In the genomic region with DNA sequence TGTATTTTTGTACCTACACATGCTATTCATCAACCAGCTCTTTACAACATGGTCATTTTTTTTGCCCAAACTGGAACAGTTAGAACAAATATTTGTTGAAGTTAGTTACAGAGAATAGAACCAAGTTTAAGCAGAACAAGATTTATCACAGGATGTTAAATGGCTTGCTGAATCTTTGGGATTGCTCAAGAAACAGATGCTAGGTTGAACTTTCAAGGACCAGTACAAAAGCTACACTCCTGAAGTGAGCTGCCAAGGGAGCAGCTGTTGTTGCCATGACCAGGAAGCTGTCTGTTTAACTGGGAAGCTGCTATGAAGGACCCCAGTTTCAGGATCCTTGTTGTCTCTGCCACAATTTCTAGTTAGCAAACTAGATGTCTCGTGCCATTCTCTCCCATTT, we compare ENCODE assay signal across 28 cellular contexts. TPM values are rescaled to one million over a fixed set of nuclear protein-coding genes. Genes with fewer than 3 reads are reported as not detected.
"Had no signal": no experiment of that assay in that cellular context is flagged by ENCODE, and none has a peak within 500 bp of the region (broad histone marks: within the 10 kb centered on the region; RNA-seq: fewer than 3 reads in every experiment).

No MANE protein-coding gene starts in this region.

- DNase-seq: activated CD4-positive, alpha-beta T cell treated with anti-CD3 and anti-CD28 coated beads, Interleukin-2, amount 50 U/mL, for 48 hours; activated CD8-positive, alpha-beta memory T cell treated with anti-CD3 and anti-CD28 coated beads, Interleukin-2, amount 50 U/mL, for 48 hours; activated naive CD4-positive, alpha-beta T cell treated with Interleukin-2 at 50 U/mL for 16 hours; activated naive CD8-positive, alpha-beta T cell treated with anti-CD3 and anti-CD28 coated beads, Interleukin-2, amount 10 ng/mL, durations not matched to agents 7 days and 5 days; activated T-cell treated with anti-CD3 and anti-CD28 coated beads, Interleukin-2, amount 50 U/mL, for 4 hours; amygdala; cerebellar nuclear complex; foreskin keratinocyte; immature natural killer cell; left lung; pancreas; psoas muscle; stimulated activated CD4-positive, alpha-beta T cell treated with anti-CD3 and anti-CD28 coated beads, Interleukin-1b, Interleukin-23, amount 100 ng/mL, for 48 hours; stomach; T-helper 1 cell had no signal

- H3K27me3 Mint-ChIP-seq: activated naive CD8-positive, alpha-beta T cell treated with anti-CD3 and anti-CD28 coated beads, Interleukin-2, amount 10 ng/mL, durations not matched to agents 7 days and 5 days; natural killer cell treated with Interleukin-12 subunit alpha and Interleukin-12 subunit beta and Interleukin-15 and Interleukin-18, amount 100 ng/mL, for 72 hours; stimulated activated memory B cell treated with anti-CD40 and anti-IgM and Interleukin-4, amounts not matched to agents 10 μg/mL and 1 μg/mL and 100 μg/mL, for 72 hours had no signal

- H3K36me3 Mint-ChIP-seq: activated naive CD8-positive, alpha-beta T cell treated with anti-CD3 and anti-CD28 coated beads, Interleukin-2, amount 10 ng/mL, durations not matched to agents 7 days and 5 days; immature natural killer cell; natural killer cell treated with Interleukin-12 subunit alpha and Interleukin-12 subunit beta and Interleukin-15 and Interleukin-18, amount 100 ng/mL, for 72 hours; stimulated activated memory B cell treated with anti-CD40 and anti-IgM and Interleukin-4, amounts not matched to agents 10 μg/mL and 1 μg/mL and 100 μg/mL, for 72 hours; WTC11 had no signal

- H3K4me3 ChIP-seq: left lung, lung, pancreas, psoas muscle, right atrium auricular region, skin epidermis, stomach, suprapubic skin, tibial nerve had no signal

- H3K4me1 Mint-ChIP-seq: activated naive CD8-positive, alpha-beta T cell treated with anti-CD3 and anti-CD28 coated beads, Interleukin-2, amount 10 ng/mL, durations not matched to agents 7 days and 5 days; immature natural killer cell; stimulated activated memory B cell treated with anti-CD40 and anti-IgM and Interleukin-4, amounts not matched to agents 10 μg/mL and 1 μg/mL and 100 μg/mL, for 72 hours; WTC11 had no signal

- H3K4me3 Mint-ChIP-seq: activated naive CD8-positive, alpha-beta T cell treated with anti-CD3 and anti-CD28 coated beads, Interleukin-2, amount 10 ng/mL, durations not matched to agents 7 days and 5 days; activated T-cell treated with anti-CD3 and anti-CD28 coated beads, Interleukin-2, amount 50 U/mL, for 4 hours; immature natural killer cell; natural killer cell treated with Interleukin-12 subunit alpha and Interleukin-12 subunit beta and Interleukin-15 and Interleukin-18, amount 100 ng/mL, for 72 hours; stimulated activated memory B cell treated with anti-CD40 and anti-IgM and Interleukin-4, amounts not matched to agents 10 μg/mL and 1 μg/mL and 100 μg/mL, for 72 hours; WTC11 had no signal

- ATAC-seq: activated T-cell treated with anti-CD3 and anti-CD28 coated beads, Interleukin-2, amount 50 U/mL, for 4 hours; foreskin keratinocyte; left lung; natural killer cell treated with Interleukin-12 subunit alpha and Interleukin-12 subunit beta and Interleukin-15 and Interleukin-18, amount 100 ng/mL, for 72 hours; pancreas; psoas muscle; stimulated activated memory B cell treated with anti-CD40 and anti-IgM and Interleukin-4, amounts not matched to agents 10 μg/mL and 1 μg/mL and 100 μg/mL, for 72 hours; WTC11 had no signal

- H3K36me3 ChIP-seq: left lung, pancreas, right atrium auricular region, stomach, suprapubic skin, tibial nerve had no signal

- H3K27me3 ChIP-seq: foreskin keratinocyte, left lung, right atrium auricular region, stomach, suprapubic skin, tibial nerve had no signal

- H3K9me3 Mint-ChIP-seq: activated naive CD8-positive, alpha-beta T cell treated with anti-CD3 and anti-CD28 coated beads, Interleukin-2, amount 10 ng/mL, durations not matched to agents 7 days and 5 days; WTC11 had no signal

- H3K27ac Mint-ChIP-seq: activated naive CD8-positive, alpha-beta T cell treated with anti-CD3 and anti-CD28 coated beads, Interleukin-2, amount 10 ng/mL, durations not matched to agents 7 days and 5 days; immature natural killer cell; natural killer cell treated with Interleukin-12 subunit alpha and Interleukin-12 subunit beta and Interleukin-15 and Interleukin-18, amount 100 ng/mL, for 72 hours; stimulated activated memory B cell treated with anti-CD40 and anti-IgM and Interleukin-4, amounts not matched to agents 10 μg/mL and 1 μg/mL and 100 μg/mL, for 72 hours; WTC11 had no signal

- H3K9me3 ChIP-seq: left lung, pancreas, psoas muscle, right atrium auricular region, stomach, suprapubic skin, tibial nerve had no signal

- H3K4me1 ChIP-seq: foreskin keratinocyte, left lung, pancreas, psoas muscle, right atrium auricular region, stomach, suprapubic skin, tibial nerve had no signal

- H3K27ac ChIP-seq: foreskin keratinocyte, left lung, pancreas, psoas muscle, right atrium auricular region, skin epidermis, stomach, suprapubic skin, tibial nerve had no signal

RNA-seq across cellular contexts. Expression of gene ZIC1, which starts 53.7 kb away (rescaled TPM):
- total RNA-seq: activated CD8-positive, alpha-beta memory T cell treated with anti-CD3 and anti-CD28 coated beads for 36 hours; activated naive CD8-positive, alpha-beta T cell treated with anti-CD3 and anti-CD28 coated beads, Interleukin-2, amount 10 ng/mL, durations not matched to agents 7 days and 5 days; activated T-cell treated with anti-CD3 and anti-CD28 coated beads, Interleukin-2, amount 50 U/mL, for 4 hours; bronchial epithelial cell; epithelial cell of proximal tubule; foreskin keratinocyte; kidney epithelial cell; lung; natural killer cell treated with Interleukin-12 subunit alpha and Interleukin-12 subunit beta and Interleukin-15 and Interleukin-18, amount 100 ng/mL, for 72 hours; pancreas; stomach; tibial nerve; urinary bladder had no signal
- polyA plus RNA-seq: foreskin keratinocyte, immature natural killer cell, pancreas, urinary bladder had no signal

RNA-seq across cellular contexts. Expression of gene ZIC4, which starts 56.5 kb away (rescaled TPM):
- total RNA-seq: activated CD8-positive, alpha-beta memory T cell treated with anti-CD3 and anti-CD28 coated beads for 36 hours; activated naive CD8-positive, alpha-beta T cell treated with anti-CD3 and anti-CD28 coated beads, Interleukin-2, amount 10 ng/mL, durations not matched to agents 7 days and 5 days; activated T-cell treated with anti-CD3 and anti-CD28 coated beads, Interleukin-2, amount 50 U/mL, for 4 hours; bronchial epithelial cell; epithelial cell of proximal tubule; foreskin keratinocyte; kidney epithelial cell; left lung; lung; natural killer cell treated with Interleukin-12 subunit alpha and Interleukin-12 subunit beta and Interleukin-15 and Interleukin-18, amount 100 ng/mL, for 72 hours; pancreas; right atrium auricular region; stomach; suprapubic skin; urinary bladder had no signal
- polyA plus RNA-seq: foreskin keratinocyte, immature natural killer cell, lung, pancreas, stomach, urinary bladder had no signal
